1 cellular context compared by ENCODE assay signal in the genomic region with DNA sequence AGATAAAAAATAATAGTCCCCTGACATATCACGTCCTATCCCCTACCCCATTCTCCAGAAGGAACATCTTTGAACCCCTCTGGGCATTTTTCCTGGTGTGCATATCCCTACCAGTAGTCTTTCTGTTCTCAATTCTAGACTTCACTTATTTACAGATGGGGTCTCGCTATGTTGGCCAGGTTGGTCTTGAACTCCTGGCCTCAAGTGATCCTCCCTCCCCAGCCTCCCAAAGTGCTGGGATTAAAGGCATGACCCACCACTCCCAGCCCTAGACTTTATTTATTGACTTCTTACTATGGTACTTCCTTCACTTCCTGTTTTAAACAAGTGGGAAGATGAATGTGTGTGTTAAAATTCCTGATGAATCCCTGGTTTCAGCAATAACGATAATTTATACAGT.
TF ChIP-seq lines count a peak whose summit lies in the region.

No MANE protein-coding gene starts in this region.

TF ChIP-seq in HepG2, 621 proteins besides CTCF, POLR2A, EP300 and RAD21:
- TF ChIP-seq, protein P1, sequence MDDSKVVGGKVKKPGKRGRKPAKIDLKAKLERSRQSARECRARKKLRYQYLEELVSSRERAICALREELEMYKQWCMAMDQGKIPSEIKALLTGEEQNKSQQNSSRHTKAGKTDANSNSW (CRISPR knock-in tag; IDR thresholded peaks at IDR 0.05; ENCODE audit: borderline replicate concordance): no peak
- no peak for TF ChIP-seq ZBTB7A (CRISPR knock-in tag; IDR thresholded peaks at IDR 0.05)
- no peak for TF ChIP-seq KMT2A (CRISPR knock-in tag; IDR thresholded peaks at IDR 0.05)
- TF ChIP-seq THYN1 (CRISPR knock-in tag; IDR thresholded peaks at IDR 0.05; ENCODE audit: borderline replicate concordance, low read depth): no peak
- peak; percentile 62; the same call in 1 of the 2 replicates for TF ChIP-seq ZNF121 (CRISPR knock-in tag; IDR thresholded peaks at IDR 0.05)
- TF ChIP-seq ELF4 (CRISPR knock-in tag; IDR thresholded peaks at IDR 0.05; ENCODE audit: borderline replicate concordance): no peak
- TF ChIP-seq, protein P2, sequence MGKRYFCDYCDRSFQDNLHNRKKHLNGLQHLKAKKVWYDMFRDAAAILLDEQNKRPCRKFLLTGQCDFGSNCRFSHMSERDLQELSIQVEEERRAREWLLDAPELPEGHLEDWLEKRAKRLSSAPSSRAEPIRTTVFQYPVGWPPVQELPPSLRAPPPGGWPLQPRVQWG (CRISPR knock-in tag; IDR thresholded peaks at IDR 0.05; ENCODE audit: borderline replicate concordance, low read depth): no peak
- TF ChIP-seq YEATS4 (CRISPR knock-in tag; IDR thresholded peaks at IDR 0.05; ENCODE audit: borderline replicate concordance): no peak
- TF ChIP-seq, protein P3, sequence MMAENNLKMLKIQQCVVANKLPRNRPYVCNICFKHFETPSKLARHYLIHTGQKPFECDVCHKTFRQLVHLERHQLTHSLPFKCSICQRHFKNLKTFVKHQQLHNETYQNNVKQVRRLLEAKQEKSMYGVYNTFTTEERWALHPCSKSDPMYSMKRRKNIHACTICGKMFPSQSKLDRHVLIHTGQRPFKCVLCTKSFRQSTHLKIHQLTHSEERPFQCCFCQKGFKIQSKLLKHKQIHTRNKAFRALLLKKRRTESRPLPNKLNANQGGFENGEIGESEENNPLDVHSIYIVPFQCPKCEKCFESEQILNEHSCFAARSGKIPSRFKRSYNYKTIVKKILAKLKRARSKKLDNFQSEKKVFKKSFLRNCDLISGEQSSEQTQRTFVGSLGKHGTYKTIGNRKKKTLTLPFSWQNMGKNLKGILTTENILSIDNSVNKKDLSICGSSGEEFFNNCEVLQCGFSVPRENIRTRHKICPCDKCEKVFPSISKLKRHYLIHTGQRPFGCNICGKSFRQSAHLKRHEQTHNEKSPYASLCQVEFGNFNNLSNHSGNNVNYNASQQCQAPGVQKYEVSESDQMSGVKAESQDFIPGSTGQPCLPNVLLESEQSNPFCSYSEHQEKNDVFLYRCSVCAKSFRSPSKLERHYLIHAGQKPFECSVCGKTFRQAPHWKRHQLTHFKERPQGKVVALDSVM (CRISPR knock-in tag; IDR thresholded peaks at IDR 0.05): peak; percentile 76
- no peak for TF ChIP-seq ZFY (CRISPR knock-in tag; IDR thresholded peaks at IDR 0.05)
- 0 out of 2 replicates have a peak, but pooled peaks have one; percentile 20 for TF ChIP-seq ZMYM3 (CRISPR knock-in tag; IDR thresholded peaks at IDR 0.05)
- no peak for TF ChIP-seq REL (CRISPR knock-in tag; conservative IDR thresholded peaks at IDR 0.05)
- TF ChIP-seq ZC3H4 (CRISPR knock-in tag; IDR thresholded peaks at IDR 0.05; ENCODE audit: borderline replicate concordance): no peak
- no peak for TF ChIP-seq ZNF652 (CRISPR knock-in tag; IDR thresholded peaks at IDR 0.05; ENCODE audit: borderline replicate concordance, low read depth)
- TF ChIP-seq ZFP62 (CRISPR knock-in tag; IDR thresholded peaks at IDR 0.05): no peak
- TF ChIP-seq JUN (CRISPR knock-in tag; IDR thresholded peaks at IDR 0.05): no peak
- no peak for TF ChIP-seq ZBTB42 (CRISPR knock-in tag; IDR thresholded peaks at IDR 0.05)
- no peak for TF ChIP-seq PHB2 (IDR thresholded peaks at IDR 0.05; ENCODE audit: partially characterized antibody)
TF ChIP-seq in HepG2: peak in this region for 3.
